Comparison of ENCODE assay signal across 8 cellular contexts in the genomic region with DNA sequence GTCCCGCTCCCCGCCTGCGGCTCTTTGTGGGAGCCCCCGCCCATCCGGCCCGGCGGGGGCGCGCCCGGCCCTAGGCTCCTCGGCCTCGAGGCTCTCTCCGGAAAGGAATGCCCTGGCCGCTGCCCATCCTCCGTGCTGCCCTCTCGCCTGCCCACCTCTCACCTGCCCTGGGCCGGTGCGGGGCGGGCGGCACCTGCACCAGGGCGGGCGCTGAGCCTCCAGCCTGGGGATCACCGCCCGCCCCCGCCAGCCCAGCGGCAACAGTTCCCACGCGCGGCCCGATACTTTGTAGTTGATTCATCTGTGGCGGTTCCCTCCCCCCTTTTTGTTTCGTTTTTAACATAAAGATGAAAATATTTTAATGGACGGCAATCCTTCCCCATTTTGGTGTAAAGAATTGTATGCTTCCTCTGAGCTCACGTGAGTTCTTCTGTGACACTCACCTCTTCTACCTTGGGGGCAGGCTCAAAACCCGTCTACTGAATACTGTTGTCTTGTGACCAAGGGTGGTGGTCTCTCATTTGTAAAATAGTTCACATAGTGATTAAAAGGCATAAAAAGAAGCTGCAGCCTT. TPM values are rescaled to one million over a fixed set of nuclear protein-coding genes. Genes with fewer than 3 reads are reported as not detected.
DNase-seq lines count a peak whose midpoint lies in the region; ATAC-seq and TF ChIP-seq lines count a peak whose summit lies in the region.

No MANE protein-coding gene starts in this region.

- H3K4me3 ChIP-seq in ACC112 (ENCODE audit: low read depth, low read length) (peak overlapping the region; percentile 89), brain microvascular endothelial cell (ENCODE audit: low read depth, low read length) (peak overlapping the region; percentile 70), right lobe of liver (peak overlapping the region; percentile 75 to 94 (median 80))

- intact Hi-C loops in right lobe of liver (cut with DNase I): loop anchor here in 1 of 2 donors (10.0 kb wide), 1 partner anchor 114 kb away; no protein-coding TSS in a partner anchor

- TF ChIP-seq CTCF in VCaP (conservative IDR thresholded peaks at IDR 0.05) (no peak), brain microvascular endothelial cell (IDR thresholded peaks at IDR 0.05; ENCODE audit: low read depth, low read length, missing control alignments) (no peak), right lobe of liver (IDR thresholded peaks at IDR 0.05) (no peak)

- peak in 3 of 4 donors; percentile 0 to 1 (median 1) for ATAC-seq in right lobe of liver
- ATAC-seq in GM18858 (IDR thresholded peaks at IDR 0.05; ENCODE audit: unreplicated experiment): no peak

- 0% methylated on average over 20 of the region's 35 CpGs for WGBS in right lobe of liver (ENCODE audit: insufficient coverage, low coverage, low lambda C conversion rate, missing lambda C conversion rate)

- H3K79me2 ChIP-seq in ACC112 (ENCODE audit: control insufficient read depth, insufficient read depth, low read length, unreplicated experiment): peaks cover 64% of the 10 kb centered on the region

- POLR2A ChIA-PET in HEK293T (lab: Yijun Ruan, JAX): no interaction called here

- H3K27ac ChIP-seq in ACC112 (ENCODE audit: low read depth, low read length): peak overlapping the region; percentile 74
- H3K27ac ChIP-seq in VCaP: peak overlapping the region; percentile 96
- peak overlapping the region; percentile 59 for H3K27ac ChIP-seq in brain microvascular endothelial cell
- H3K27ac ChIP-seq in right lobe of liver: peak overlapping the region; percentile 86 to 92 (median 89)

- H3K9me3 ChIP-seq in right lobe of liver: no peaks in the 10 kb centered on the region

- TF ChIP-seq POLR2A in right lobe of liver (IDR thresholded peaks at IDR 0.05): no peak

- in situ Hi-C loops in brain microvascular endothelial cell (cut with HindIII; ENCODE audit: low pct_ligation_motif_present, low sequenced_read_pairs): no loop called here

- peak overlapping the region; percentile 69 for H2AFZ ChIP-seq in ACC112 (ENCODE audit: low read length, unreplicated experiment)

- H3K27me3 ChIP-seq in ACC112 (ENCODE audit: insufficient read depth, low read length) (no peaks in the 10 kb centered on the region), brain microvascular endothelial cell (replicated peaks) (no peaks in the 10 kb centered on the region), right lobe of liver (no peaks in the 10 kb centered on the region)

- CTCF ChIA-PET in HEK293T (lab: Yijun Ruan, JAX): interaction anchor here (0.6 to 1.1 kb wide), 2 partner anchors 64 to 106 kb away, joined by 3 to 4 read pairs; no protein-coding TSS in a partner anchor

- H3K36me3 ChIP-seq in ACC112 (ENCODE audit: insufficient read depth, low read length): no peaks in the 10 kb centered on the region
- H3K36me3 ChIP-seq in brain microvascular endothelial cell (replicated peaks): no peaks in the 10 kb centered on the region
- H3K36me3 ChIP-seq in right lobe of liver: no peaks in the 10 kb centered on the region

- DNase-seq in HEK293T (ENCODE audit: extremely low spot score) (peak; percentile 17), brain microvascular endothelial cell (peak; percentile 50), right lobe of liver (peak in 1 of 3 donors; percentile 59), NCI-H2029 (lab: John Stamatoyannopoulos, UW) (no peak)
- peak; percentile 69 to 75 for DNase-seq in stimulated activated CD8-positive, alpha-beta memory T cell treated with anti-CD3 and anti-CD28 coated beads, Interleukin-15, amount 100 ng/mL, for 4 hours (ENCODE audit: low read depth in 2 of 2)

- peaks cover 16% of the 10 kb centered on the region for H3K4me1 ChIP-seq in ACC112 (ENCODE audit: control insufficient read depth, insufficient read depth, low read length, unreplicated experiment)
- H3K4me1 ChIP-seq in right lobe of liver: peaks cover 0 to 51% (median 22%) of the 10 kb centered on the region in 4 donors

TF ChIP-seq in HEK293T, 16 proteins besides CTCF, POLR2A, EP300 and RAD21:
- TF ChIP-seq FOXM1 (IDR thresholded peaks at IDR 0.05; ENCODE audit: borderline replicate concordance): no peak
- TF ChIP-seq SP1 (IDR thresholded peaks at IDR 0.05): no peak
- TF ChIP-seq TARDBP (IDR thresholded peaks at IDR 0.05): no peak
- no peak for TF ChIP-seq FOXA1 (IDR thresholded peaks at IDR 0.05)
- TF ChIP-seq L3MBTL2 (conservative IDR thresholded peaks at IDR 0.05): no peak
- no peak for TF ChIP-seq SUZ12 (IDR thresholded peaks at IDR 0.05)
- no peak for TF ChIP-seq ELF4 (IDR thresholded peaks at IDR 0.05)
- TF ChIP-seq ZNF384 (IDR thresholded peaks at IDR 0.05): no peak
- TF ChIP-seq HDGF (IDR thresholded peaks at IDR 0.05; ENCODE audit: borderline replicate concordance): no peak
- TF ChIP-seq FOXK2 (IDR thresholded peaks at IDR 0.05): no peak
- no peak for TF ChIP-seq LEF1 (IDR thresholded peaks at IDR 0.05; ENCODE audit: borderline replicate concordance)
- TF ChIP-seq, protein P1, sequence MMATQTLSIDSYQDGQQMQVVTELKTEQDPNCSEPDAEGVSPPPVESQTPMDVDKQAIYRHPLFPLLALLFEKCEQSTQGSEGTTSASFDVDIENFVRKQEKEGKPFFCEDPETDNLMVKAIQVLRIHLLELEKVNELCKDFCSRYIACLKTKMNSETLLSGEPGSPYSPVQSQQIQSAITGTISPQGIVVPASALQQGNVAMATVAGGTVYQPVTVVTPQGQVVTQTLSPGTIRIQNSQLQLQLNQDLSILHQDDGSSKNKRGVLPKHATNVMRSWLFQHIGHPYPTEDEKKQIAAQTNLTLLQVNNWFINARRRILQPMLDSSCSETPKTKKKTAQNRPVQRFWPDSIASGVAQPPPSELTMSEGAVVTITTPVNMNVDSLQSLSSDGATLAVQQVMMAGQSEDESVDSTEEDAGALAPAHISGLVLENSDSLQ (IDR thresholded peaks at IDR 0.05): no peak
- TF ChIP-seq ARNT (IDR thresholded peaks at IDR 0.05): no peak
- TF ChIP-seq CTBP1 (IDR thresholded peaks at IDR 0.05; ENCODE audit: borderline replicate concordance): no peak
- no peak for TF ChIP-seq BHLHE40 (IDR thresholded peaks at IDR 0.05; ENCODE audit: borderline replicate concordance)
- TF ChIP-seq NFRKB (IDR thresholded peaks at IDR 0.05): no peak

RNA-seq across cellular contexts. Expression of a gene that starts 1.9 kb away (rescaled TPM):
- 10 to 100 TPM; 22.7 to 66.2 (median 28.5) TPM for total RNA-seq in right lobe of liver
